Comparison of ENCODE assay signal across 10 cellular contexts in the genomic region with DNA sequence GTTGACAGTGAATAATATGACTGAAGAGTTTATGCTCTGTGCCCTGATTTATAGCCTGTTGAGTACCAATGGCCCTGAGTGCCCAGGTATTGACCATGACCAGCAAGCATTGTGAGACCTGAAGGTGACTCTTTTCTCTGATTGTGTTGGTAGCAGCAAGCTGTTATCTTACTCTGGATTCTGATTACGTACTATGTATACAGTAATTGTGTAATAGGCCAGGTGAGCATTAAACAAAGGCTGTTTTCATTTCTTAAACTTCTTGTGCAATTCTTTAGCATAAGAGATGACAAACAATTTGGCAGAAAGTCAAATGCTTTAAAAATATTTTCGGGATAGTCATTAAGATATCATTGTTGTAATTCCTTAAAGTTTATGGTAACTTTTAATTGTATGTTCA.
"Had no signal": no experiment of that assay in that cellular context is flagged by ENCODE, and none has a peak within 500 bp of the region (broad histone marks: within the 10 kb centered on the region; RNA-seq: fewer than 3 reads in every experiment).

No MANE protein-coding gene starts in this region.

- H3K27me3 ChIP-seq: neural progenitor cell, ovary had no signal

- H3K36me3 ChIP-seq: neural progenitor cell, ovary had no signal

- H3K4me3 ChIP-seq: neural progenitor cell, ovary had no signal

- ATAC-seq: activated CD4-positive, CD25-positive, alpha-beta regulatory T cell treated with anti-CD3 and anti-CD28 coated beads, Interleukin-2, amount 50 U/mL, for 24 hours had no signal

- H3K27ac ChIP-seq: neural progenitor cell, ovary had no signal

- H3K4me1 ChIP-seq: neural progenitor cell had no signal

- DNase-seq: activated naive CD4-positive, alpha-beta T cell treated with anti-CD3 and anti-CD28 coated beads, Interleukin-2, amount 50 U/mL, for 16 hours; activated T-cell treated with anti-CD3 and anti-CD28 coated beads, Interleukin-2, amount 50 U/mL, for 1 hour; cerebellar nuclear complex; ovary; stimulated activated CD4-positive, alpha-beta T cell treated with anti-CD3 and anti-CD28 coated beads, Interleukin-4, amount 100 ng/mL, for 24 hours; T-helper 2 cell had no signal

- FAIRE-seq: islet of Langerhans, urothelium cell line had no signal

- H3K9me3 ChIP-seq: ovary had no signal
